19 cellular contexts compared by ENCODE assay signal in genomic region chr17:80132906-80133625, GRCh38.
A peak's percentile ranks its signal among the peaks of the same experiment; 100 is the strongest.
DNase-seq lines count a peak whose midpoint lies in the region; ATAC-seq and TF ChIP-seq lines count a peak whose summit lies in the region.
"Had no signal": no experiment of that assay in that cellular context is flagged by ENCODE, and none has a peak within 500 bp of the region (broad histone marks: within the 10 kb centered on the region; RNA-seq: fewer than 3 reads in every experiment).

No MANE protein-coding gene starts in this region.

- ATAC-seq in stimulated activated naive CD8-positive, alpha-beta T cell treated with anti-CD3 and anti-CD28 coated beads, Interleukin-15, Interleukin-2, amounts not matched to agents 100 U/mL and 50 U/mL, for 24 hours, result peak; percentile 43
- ATAC-seq in stimulated activated naive CD8-positive, alpha-beta T cell treated with anti-CD3 and anti-CD28 coated beads, Interleukin-15, amount 100 ng/mL, for 72 hours, result no peak
- ATAC-seq in HG03378 (IDR thresholded peaks at IDR 0.05; ENCODE audit: unreplicated experiment) (no peak), GM19397 (IDR thresholded peaks at IDR 0.05; ENCODE audit: unreplicated experiment) (no peak)
- ATAC-seq: Right ventricle myocardium inferior had no signal

- peak; percentile 26 for TF ChIP-seq POLR2A in erythroblast (IDR thresholded peaks at IDR 0.05; ENCODE audit: low read length)

- no peaks in the 10 kb centered on the region for H3K4me1 Mint-ChIP-seq in stimulated activated naive CD8-positive, alpha-beta T cell treated with anti-CD3 and anti-CD28 coated beads, Interleukin-15, amount 100 ng/mL, for 72 hours
- H3K4me1 Mint-ChIP-seq: neural crest cell had no signal

- H3K27ac Mint-ChIP-seq in stimulated activated naive CD8-positive, alpha-beta T cell treated with anti-CD3 and anti-CD28 coated beads, Interleukin-15, amount 100 ng/mL, for 72 hours, result no peak overlapping the region

- H3K27me3 Mint-ChIP-seq in stimulated activated naive CD8-positive, alpha-beta T cell treated with anti-CD3 and anti-CD28 coated beads, Interleukin-15, amount 100 ng/mL, for 72 hours, result peaks cover 22% of the 10 kb centered on the region

- no peak for TF ChIP-seq CTCF in VCaP (conservative IDR thresholded peaks at IDR 0.05)

- H3K9me3 Mint-ChIP-seq in stimulated activated naive CD8-positive, alpha-beta T cell treated with anti-CD3 and anti-CD28 coated beads, Interleukin-15, amount 100 ng/mL, for 72 hours, result no peaks in the 10 kb centered on the region
- H3K9me3 Mint-ChIP-seq: neural crest cell had no signal

- peak overlapping the region; percentile 90 for H3K27ac ChIP-seq in VCaP
- H3K27ac ChIP-seq: KMS-11, thoracic aorta had no signal

- H3K4me3 Mint-ChIP-seq in stimulated activated naive CD8-positive, alpha-beta T cell treated with anti-CD3 and anti-CD28 coated beads, Interleukin-15, amount 100 ng/mL, for 72 hours, result no peak overlapping the region
- H3K4me3 Mint-ChIP-seq: neural crest cell had no signal

- DNase-seq in stimulated activated naive CD8-positive, alpha-beta T cell treated with anti-CD3 and anti-CD28 coated beads, Interleukin-15, Interleukin-2, amounts not matched to agents 100 U/mL and 50 U/mL, for 24 hours, result no peak
- no peak for DNase-seq in stimulated activated naive CD8-positive, alpha-beta T cell treated with anti-CD3 and anti-CD28 coated beads, Interleukin-15, amount 100 ng/mL, for 72 hours
- no peak for DNase-seq in erythroblast (lab: John Stamatoyannopoulos, UW)
- DNase-seq in NOMO-1 treated with dmso at 0.1 percent for 144 hours (lab: John Stamatoyannopoulos, UW; ENCODE audit: unreplicated experiment), result no peak
- DNase-seq in germinal center (ENCODE audit: low spot score), result no peak
- DNase-seq: activated gamma-delta T cell; cerebellar nuclear complex; DMS79; islet precursor cell; MV-4-11; NCI-H2171 treated with DMSO at 0.1 percent for 48 hours; stimulated activated CD4-positive, alpha-beta T cell treated with anti-CD3 and anti-CD28 coated beads, Interleukin-1b, Interleukin-23, amount 100 ng/mL, for 48 hours had no signal
